20 cellular contexts compared by ENCODE assay signal in the genomic region with DNA sequence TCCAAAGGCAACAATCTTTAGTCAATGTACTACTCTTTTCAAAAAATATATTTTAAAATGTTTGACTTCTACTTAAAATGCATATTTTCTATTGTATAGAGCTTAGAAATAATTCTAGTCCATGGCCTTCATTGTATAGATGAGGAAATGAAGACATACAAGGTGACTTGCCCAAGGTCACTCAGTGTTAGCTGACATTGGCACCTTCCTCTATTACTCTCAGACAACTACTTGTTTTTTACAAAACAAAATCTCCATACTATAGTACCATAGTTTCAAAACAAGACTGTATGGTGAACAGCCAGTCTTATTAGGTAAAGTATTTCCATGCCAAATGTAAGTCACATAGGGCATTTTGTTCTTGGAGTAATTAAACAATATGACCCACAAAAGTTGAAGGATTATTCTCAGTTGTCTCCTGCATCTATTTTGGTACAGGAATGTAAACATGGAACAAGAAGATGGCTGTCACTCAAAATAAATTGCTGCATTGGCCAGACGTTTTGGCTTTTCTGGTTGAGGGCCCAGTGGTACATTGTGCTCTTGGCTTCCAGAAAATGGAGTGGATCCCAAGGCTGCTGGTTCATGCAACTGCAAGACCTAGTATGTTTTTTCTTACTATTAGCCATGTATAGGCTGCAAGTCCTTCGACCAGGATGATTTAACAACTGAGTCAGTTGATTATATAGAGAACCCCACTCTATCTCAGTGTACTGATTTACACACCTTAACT. TPM values are rescaled to one million over a fixed set of nuclear protein-coding genes. Genes with fewer than 3 reads are reported as not detected.
"Had no signal": no experiment of that assay in that cellular context is flagged by ENCODE, and none has a peak within 500 bp of the region (broad histone marks: within the 10 kb centered on the region; RNA-seq: fewer than 3 reads in every experiment).

No MANE protein-coding gene starts in this region.

- DNase-seq: activated CD4-positive, alpha-beta T cell treated with anti-CD3 and anti-CD28 coated beads for 1 hour; activated CD4-positive, alpha-beta T cell treated with anti-CD3 and anti-CD28 coated beads, Interleukin-2, amount 10 ng/mL, durations not matched to agents 24 days and 14 days; activated CD4-positive, alpha-beta T cell treated with anti-CD3 and anti-CD28 coated beads, Interleukin-2, amount 50 U/mL, for 48 hours; activated CD8-positive, alpha-beta memory T cell treated with anti-CD3 and anti-CD28 coated beads, Interleukin-2, amount 50 U/mL, for 48 hours; activated T-cell treated with anti-CD3 and anti-CD28 coated beads, Interleukin-2, amount 50 U/mL, for 1 hour; amygdala; brain microvascular endothelial cell; Karpas-422; NCI-H1105 treated with DMSO at 0.1 percent for 48 hours; NCI-H1436 treated with DMSO at 0.1 percent for 48 hours; NCI-H187 treated with DMSO at 0.1 percent for 48 hours; NCI-H2081 treated with DMSO at 0.1 percent for 48 hours; NCI-H524; PC-9; SIG-M5; T-helper 17 cell; T-helper 9 cell had no signal

- H3K27ac Mint-ChIP-seq: activated CD4-positive, alpha-beta T cell treated with anti-CD3 and anti-CD28 coated beads, Interleukin-2, amount 10 ng/mL, durations not matched to agents 24 days and 14 days; T-helper 17 cell; WTC11 had no signal

- H3K4me3 ChIP-seq: cardiac muscle cell, K562, PC-9 had no signal

- H3K27me3 ChIP-seq: brain microvascular endothelial cell, cardiac muscle cell had no signal

- ATAC-seq: K562, T-helper 17 cell, WTC11 had no signal

- H3K4me1 Mint-ChIP-seq: activated CD4-positive, alpha-beta T cell treated with anti-CD3 and anti-CD28 coated beads, Interleukin-2, amount 10 ng/mL, durations not matched to agents 24 days and 14 days; T-helper 17 cell; WTC11 had no signal

- H3K4me2 ChIP-seq: PC-9 had no signal

- H3K4me3 Mint-ChIP-seq: activated CD4-positive, alpha-beta T cell treated with anti-CD3 and anti-CD28 coated beads, Interleukin-2, amount 10 ng/mL, durations not matched to agents 24 days and 14 days; T-helper 17 cell; WTC11 had no signal

- H2AFZ ChIP-seq: PC-9 had no signal

- H3K36me3 ChIP-seq: brain microvascular endothelial cell, cardiac muscle cell had no signal

- H3K27ac ChIP-seq: brain microvascular endothelial cell, cardiac muscle cell, PC-9 had no signal

RNA-seq across cellular contexts. Expression of a gene that starts 54.3 kb away (rescaled TPM):
- total RNA-seq: activated CD4-positive, alpha-beta T cell treated with anti-CD3 and anti-CD28 coated beads, Interleukin-2, amount 10 ng/mL, durations not matched to agents 24 days and 14 days; cardiac muscle cell; K562; PC-9; T-helper 17 cell; WTC11 had no signal
- polyA plus RNA-seq: cardiac muscle cell, K562 had no signal
